In genomic region chr10:31956200-31956946, GRCh38 we compare ENCODE assay signal across 1 cellular context.
A peak's percentile ranks its signal among the peaks of the same experiment; 100 is the strongest.
TF ChIP-seq lines count a peak whose summit lies in the region.

No MANE protein-coding gene starts in this region.

TF ChIP-seq in K562, 482 proteins besides CTCF, POLR2A, EP300 and RAD21 (continued from another document):
- no peak for TF ChIP-seq CEBPG (CRISPR knock-in tag; IDR thresholded peaks at IDR 0.05)
- TF ChIP-seq CEBPG (tag; conservative IDR thresholded peaks at IDR 0.05 in 1 of 2, IDR thresholded peaks at IDR 0.05 in 1 of 2), result 0 out of 4 replicates have a peak, but pooled peaks of 1 of the 2 experiments have one; percentile 13
TF ChIP-seq in K562: peak in this region for 2.
